13 cellular contexts compared by ENCODE assay signal in the genomic region with DNA sequence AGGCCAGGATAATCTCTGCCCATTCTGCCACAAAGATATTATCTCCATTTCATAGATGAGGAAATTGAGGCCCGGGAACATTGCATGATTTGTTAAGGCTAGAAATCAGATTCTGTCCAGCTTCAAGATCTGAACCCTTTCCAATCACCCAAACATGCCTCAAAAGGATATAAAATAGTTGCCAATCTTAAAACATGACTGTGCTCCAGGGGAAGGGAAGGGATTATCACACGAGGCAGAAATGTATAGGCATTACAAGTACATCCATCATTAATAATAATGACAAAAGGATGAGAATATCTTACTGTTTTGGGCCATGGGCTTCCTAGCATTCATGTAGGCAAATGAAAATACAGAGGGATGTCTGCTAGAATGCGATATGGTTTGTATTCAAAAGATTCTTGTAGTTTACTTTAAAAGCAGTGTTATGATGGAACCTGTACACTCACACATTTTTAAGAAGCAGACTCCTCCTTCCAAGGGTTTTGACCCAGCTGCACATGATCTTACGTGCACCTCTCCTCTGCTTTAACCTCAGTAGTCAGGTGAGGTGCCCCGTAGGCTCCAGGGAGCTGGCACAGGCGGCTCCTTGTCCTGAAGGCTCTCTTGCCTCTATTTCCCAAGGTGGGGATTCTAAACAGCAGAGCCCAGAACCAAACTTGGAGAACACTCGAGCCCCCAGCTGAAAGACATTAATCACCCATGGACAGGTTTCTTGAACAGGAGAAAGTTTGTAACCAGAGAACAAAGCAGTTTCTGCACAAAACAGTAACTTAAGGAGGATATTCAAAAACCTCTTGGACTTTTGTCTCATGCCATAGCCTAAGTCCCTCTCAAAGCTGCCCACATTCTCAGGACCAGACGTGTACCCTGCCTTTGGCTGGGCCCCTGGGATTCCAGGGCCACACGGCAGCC. TPM values are rescaled to one million over a fixed set of nuclear protein-coding genes. Genes with fewer than 3 reads are reported as not detected.
DNase-seq lines count a peak whose midpoint lies in the region; ATAC-seq and TF ChIP-seq lines count a peak whose summit lies in the region.
"Had no signal": no experiment of that assay in that cellular context is flagged by ENCODE, and none has a peak within 500 bp of the region (broad histone marks: within the 10 kb centered on the region; RNA-seq: fewer than 3 reads in every experiment).

No MANE protein-coding gene starts in this region.

- H3K4me2 ChIP-seq in hepatocyte, result peak overlapping the region; percentile 48
- H3K4me2 ChIP-seq: PC-9 had no signal

- H3K9me2 ChIP-seq in hepatocyte (replicated peaks; ENCODE audit: insufficient read depth), result no peaks in the 10 kb centered on the region

- H3K79me2 ChIP-seq in hepatocyte, result peaks cover 89% of the 10 kb centered on the region

- no peaks in the 10 kb centered on the region for H3K27me3 ChIP-seq in SJSA1 (replicated peaks)
- H3K27me3 ChIP-seq in hepatocyte, result no peaks in the 10 kb centered on the region
- H3K27me3 ChIP-seq in sigmoid colon, result no peaks in the 10 kb centered on the region

- peak overlapping the region; percentile 10 for H2AFZ ChIP-seq in hepatocyte
- H2AFZ ChIP-seq: PC-9 had no signal

- peaks cover 43% of the 10 kb centered on the region for H3K4me1 ChIP-seq in SJSA1 (replicated peaks)
- H3K4me1 ChIP-seq in hepatocyte (ENCODE audit: insufficient read depth), result peaks cover 41% of the 10 kb centered on the region
- H3K4me1 ChIP-seq in sigmoid colon, result peaks cover 0 to 100% (median 93%) of the 10 kb centered on the region in 4 donors

- intact Hi-C loops in sigmoid colon (cut with DNase I), result loop anchor here (1.0 to 5.0 kb wide), 5 partner anchors 44 to 481 kb away; partner anchors contain the start of gene TEAD1

- peak overlapping the region; percentile 18 for H3K27ac ChIP-seq in C4-2B
- peak overlapping the region; percentile 37 for H3K27ac ChIP-seq in SJSA1
- H3K27ac ChIP-seq in hepatocyte, result peak overlapping the region; percentile 83
- H3K27ac ChIP-seq in sigmoid colon, result peak overlapping the region; percentile 97 to 99 (median 98)

- no peaks in the 10 kb centered on the region for H4K20me1 ChIP-seq in hepatocyte (ENCODE audit: insufficient read depth, poor library complexity, severe bottlenecking)

- peak in 1 of 2 experiments; percentile 39 for DNase-seq in SJSA1 (ENCODE audit: low read depth in 1 of 2, low spot score in 2 of 2)
- DNase-seq in hepatocyte (ENCODE audit: low spot score), result no peak
- DNase-seq in sigmoid colon, result no peak
- no peak for DNase-seq in GF-D8 (lab: John Stamatoyannopoulos, UW)
- DNase-seq in NCI-H2227 (lab: John Stamatoyannopoulos, UW; ENCODE audit: unreplicated experiment), result no peak
- no peak for DNase-seq in middle frontal gyrus (ENCODE audit: extremely low spot score, low spot score)
- DNase-seq: activated CD4-positive, alpha-beta T cell treated with anti-CD3 and anti-CD28 coated beads, Interleukin-2, amount 10 ng/mL, durations not matched to agents 7 days and 5 days; effector memory CD4-positive, alpha-beta T cell; NCI-H1105 treated with DMSO at 0.1 percent for 48 hours; PC-9 had no signal

- TF ChIP-seq EP300 in sigmoid colon (IDR thresholded peaks at IDR 0.05), result peak in 1 of 4 donors; percentile 50

- H3K9me3 ChIP-seq in SJSA1 (replicated peaks), result no peaks in the 10 kb centered on the region
- H3K9me3 ChIP-seq in hepatocyte (ENCODE audit: low read depth), result no peaks in the 10 kb centered on the region
- no peaks in the 10 kb centered on the region for H3K9me3 ChIP-seq in sigmoid colon

- TF ChIP-seq POLR2A in sigmoid colon (IDR thresholded peaks at IDR 0.05), result no peak

- H3K4me3 ChIP-seq in SJSA1 (no peak overlapping the region), hepatocyte (no peak overlapping the region), sigmoid colon (no peak overlapping the region)
- H3K4me3 ChIP-seq: PC-9 had no signal

- 68% methylated on average over 9 of the region's 9 CpGs for WGBS in hepatocyte (ENCODE audit: low lambda C conversion rate, missing lambda C conversion rate)
- WGBS in sigmoid colon, 2 donors, result 80 to 84% methylated on average over 9 of the region's 9 CpGs

- H3K36me3 ChIP-seq in SJSA1 (peaks cover 12% of the 10 kb centered on the region; the same call in 1 of the 2 replicates), hepatocyte (replicated peaks; ENCODE audit: insufficient read depth, low read depth) (no peaks in the 10 kb centered on the region), sigmoid colon (no peaks in the 10 kb centered on the region)

- ATAC-seq in GM18873 (IDR thresholded peaks at IDR 0.05; ENCODE audit: low FRiP score, unreplicated experiment), result no peak

- TF ChIP-seq CTCF in C4-2B (conservative IDR thresholded peaks at IDR 0.05) (no peak), hepatocyte (IDR thresholded peaks at IDR 0.05; ENCODE audit: poor library complexity) (no peak), sigmoid colon (IDR thresholded peaks at IDR 0.05) (no peak)

RNA-seq across cellular contexts. Expression of gene PARVA, which starts 36.0 kb away (rescaled TPM):
- total RNA-seq in SJSA1 (2014; rRNA removed; shearing (Covaris generic)), result 59.9 and 98.3 TPM in 2 replicates
- total RNA-seq in hepatocyte, result 34.2 and 37.4 TPM in 2 replicates
- 41.2 and 46.2 TPM in 2 replicates for polyA plus RNA-seq in hepatocyte
- 100 to 1,000 TPM; 110 to 195 (median 161) TPM for total RNA-seq in sigmoid colon
- polyA plus RNA-seq in sigmoid colon, result 10 to 100 TPM; 15.7 to 27.8 (median 16.8) TPM
- total RNA-seq: activated T-helper 1 cell treated with anti-CD3 and anti-CD28 coated beads, Interleukin-12 subunit alpha, Interleukin-12 subunit beta, Interleukin-2, Interleukin-4 antibody, amounts not matched to agents 30 ng/mL and 10 ng/mL and 1 ng/mL, durations not matched to agents 14 hours and 24 hours and 36 hours had no signal

Comparison
In these comparisons a context has a peak if more than half of its experiments do, and no peak if none do; other contexts are left out.
1. H3K27ac ChIP-seq: peak in every context shown above with its lines; median percentile 98 in sigmoid colon; 83 in hepatocyte; 37 in SJSA1; 18 in C4-2B.